In the genomic region with DNA sequence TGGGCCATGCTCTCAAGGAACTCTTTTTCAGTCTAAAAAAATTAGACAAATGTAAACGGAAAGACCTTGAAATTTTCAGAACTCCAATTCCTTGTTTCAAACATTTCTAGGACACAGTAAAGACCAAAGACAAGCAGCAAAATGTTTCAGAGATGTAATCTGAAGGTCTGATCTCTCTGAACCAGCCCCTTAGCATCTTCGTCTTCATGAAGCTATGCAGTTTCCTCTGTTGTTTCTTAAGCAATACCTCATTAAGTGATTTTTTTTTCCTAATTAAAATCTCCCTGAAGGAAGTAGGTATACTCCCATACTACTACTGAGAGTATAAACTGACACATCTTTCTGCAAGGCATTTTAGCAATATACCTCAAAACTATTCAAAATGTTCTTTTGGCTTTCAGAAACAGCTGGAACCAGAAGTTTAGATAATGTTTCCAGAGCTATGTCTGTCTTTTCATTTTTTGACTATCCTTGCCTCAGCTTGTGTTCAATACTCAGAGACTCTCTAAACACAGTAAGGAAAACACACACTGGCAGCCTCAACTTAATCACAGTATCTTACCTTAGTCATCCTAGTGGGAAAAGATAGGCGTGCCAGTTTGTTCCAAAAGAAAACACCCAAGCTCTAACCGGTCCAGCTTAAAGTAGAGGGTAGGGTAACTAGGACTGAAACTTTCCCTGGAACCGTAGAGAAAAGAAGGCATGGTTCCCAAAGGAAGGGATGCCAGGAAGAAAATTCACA, we compare ENCODE assay signal across 15 cellular contexts. TPM values are rescaled to one million over a fixed set of nuclear protein-coding genes. Genes with fewer than 3 reads are reported as not detected.
"Had no signal": no experiment of that assay in that cellular context is flagged by ENCODE, and none has a peak within 500 bp of the region (broad histone marks: within the 10 kb centered on the region; RNA-seq: fewer than 3 reads in every experiment).

No MANE protein-coding gene starts in this region.

- ATAC-seq: naive thymus-derived CD4-positive, alpha-beta T cell; right cardiac atrium had no signal

- H3K9me3 ChIP-seq: breast epithelium, neutrophil, transverse colon had no signal

- H3K4me1 ChIP-seq: breast epithelium had no signal

- H3K4me3 ChIP-seq: breast epithelium, lung, spleen, transverse colon had no signal

- H3K27me3 ChIP-seq: breast epithelium, neutrophil, spleen, transverse colon had no signal

- H3K36me3 ChIP-seq: breast epithelium, neutrophil, spleen, transverse colon had no signal

- H3K27ac ChIP-seq: breast epithelium, neutrophil, spleen, transverse colon had no signal

- DNase-seq: activated CD4-positive, alpha-beta T cell treated with anti-CD3 and anti-CD28 coated beads, Interleukin-2, amount 50 U/mL, for 4 hours; activated CD4-positive, CD25-positive, alpha-beta regulatory T cell treated with anti-CD3 and anti-CD28 coated beads, Interleukin-2, amount 50 U/mL, for 72 hours; activated T-cell treated with anti-CD3 and anti-CD28 coated beads, Interleukin-2, amount 50 U/mL, for 1 hour; hypothalamus; left cardiac atrium; naive thymus-derived CD4-positive, alpha-beta T cell; right cardiac atrium; spleen; stimulated activated CD4-positive, alpha-beta T cell treated with anti-CD3 and anti-CD28 coated beads, Interleukin-1b, Interleukin-23, amount 100 ng/mL, for 48 hours; stimulated activated naive CD4-positive, alpha-beta T cell; substantia nigra; transverse colon had no signal

RNA-seq across cellular contexts. Expression of a gene that starts 36.0 kb away (rescaled TPM):
- polyA plus RNA-seq: naive thymus-derived CD4-positive, alpha-beta T cell had no signal
